In the genomic region with DNA sequence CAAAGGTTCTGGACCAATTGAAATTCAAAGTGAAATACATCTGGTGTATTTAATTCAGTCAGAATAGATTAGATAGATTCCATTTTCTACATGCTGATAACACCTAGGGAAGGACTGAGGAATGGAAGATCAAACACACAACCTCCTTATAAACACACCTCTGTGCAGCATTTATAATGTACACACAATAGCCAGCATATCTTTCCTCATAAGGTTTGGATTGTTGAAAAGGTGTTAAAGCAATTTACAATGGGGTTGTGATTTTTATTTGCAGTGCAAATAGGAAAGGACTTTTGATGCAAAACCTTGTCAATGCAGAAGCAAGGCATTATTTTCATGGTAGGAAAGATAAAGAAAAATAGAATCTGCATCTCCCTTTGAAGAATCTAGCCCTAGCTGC, we compare ENCODE assay signal across 18 cellular contexts.
"Had no signal": no experiment of that assay in that cellular context is flagged by ENCODE, and none has a peak within 500 bp of the region (broad histone marks: within the 10 kb centered on the region; RNA-seq: fewer than 3 reads in every experiment).

No MANE protein-coding gene starts in this region.

- DNase-seq: activated CD8-positive, alpha-beta memory T cell treated with anti-CD3 and anti-CD28 coated beads, Interleukin-2, amount 50 U/mL, for 48 hours; activated naive CD4-positive, alpha-beta T cell treated with Interleukin-2 at 50 U/mL for 16 hours; activated naive CD8-positive, alpha-beta T cell treated with anti-CD3 and anti-CD28 coated beads, Interleukin-2, amount 10 ng/mL, durations not matched to agents 7 days and 5 days; activated T-cell treated with anti-CD3 and anti-CD28 coated beads, Interleukin-2, amount 50 U/mL, for 4 hours; amniotic stem cell; effector CD4-positive, alpha-beta T cell; heart left ventricle; islet precursor cell; midbrain; occipital lobe; psoas muscle; right cardiac atrium; stimulated activated CD4-positive, alpha-beta T cell treated with anti-CD3 and anti-CD28 coated beads, Interleukin-4, amount 100 ng/mL, for 24 hours; stimulated activated naive CD4-positive, alpha-beta T cell treated with Interleukin-2 at 50 U/mL for 16 hours; upper lobe of left lung had no signal

- H3K27me3 ChIP-seq: heart left ventricle, upper lobe of left lung had no signal

- ATAC-seq: activated T-cell treated with anti-CD3 and anti-CD28 coated beads, Interleukin-2, amount 50 U/mL, for 4 hours; heart left ventricle; natural killer cell treated with Interleukin-12 subunit alpha and Interleukin-12 subunit beta and Interleukin-15 and Interleukin-18, amount 100 ng/mL, for 72 hours; psoas muscle; right cardiac atrium; SK-N-SH treated with all-trans-retinoic acid at 6 μM for 48 hours had no signal

- H3K27ac Mint-ChIP-seq: activated naive CD8-positive, alpha-beta T cell treated with anti-CD3 and anti-CD28 coated beads, Interleukin-2, amount 10 ng/mL, durations not matched to agents 7 days and 5 days; natural killer cell treated with Interleukin-12 subunit alpha and Interleukin-12 subunit beta and Interleukin-15 and Interleukin-18, amount 100 ng/mL, for 72 hours had no signal

- H3K27me3 Mint-ChIP-seq: activated naive CD8-positive, alpha-beta T cell treated with anti-CD3 and anti-CD28 coated beads, Interleukin-2, amount 10 ng/mL, durations not matched to agents 7 days and 5 days had no signal

- H3K36me3 ChIP-seq: heart left ventricle, thoracic aorta, upper lobe of left lung had no signal

- H3K4me3 Mint-ChIP-seq: activated naive CD8-positive, alpha-beta T cell treated with anti-CD3 and anti-CD28 coated beads, Interleukin-2, amount 10 ng/mL, durations not matched to agents 7 days and 5 days; activated T-cell treated with anti-CD3 and anti-CD28 coated beads, Interleukin-2, amount 50 U/mL, for 4 hours; natural killer cell treated with Interleukin-12 subunit alpha and Interleukin-12 subunit beta and Interleukin-15 and Interleukin-18, amount 100 ng/mL, for 72 hours had no signal

- H3K4me3 ChIP-seq: heart left ventricle, psoas muscle, thoracic aorta, upper lobe of left lung had no signal

- H3K9me3 ChIP-seq: psoas muscle, thoracic aorta, upper lobe of left lung had no signal

- H3K27ac ChIP-seq: psoas muscle, thoracic aorta, upper lobe of left lung had no signal
